In genomic region chr4:1318046-1318375, GRCh38 we compare ENCODE assay signal across 1 cellular context.
TF ChIP-seq lines count a peak whose summit lies in the region.

No MANE protein-coding gene starts in this region.

TF ChIP-seq in SK-N-SH treated with all-trans-retinoic acid at 6 μM for 48 hours, 23 proteins besides CTCF, POLR2A, EP300 and RAD21 (continued from another document):
- TF ChIP-seq POU6F1 (CRISPR knock-in tag; IDR thresholded peaks at IDR 0.05; ENCODE audit: borderline replicate concordance, low read depth), result no peak
- no peak for TF ChIP-seq ZC3H10 (CRISPR knock-in tag; IDR thresholded peaks at IDR 0.05)
- no peak for TF ChIP-seq CREB5 (CRISPR knock-in tag; IDR thresholded peaks at IDR 0.05; ENCODE audit: low read depth)
- no peak for TF ChIP-seq GLIS3 (CRISPR knock-in tag; IDR thresholded peaks at IDR 0.05)
- no peak for TF ChIP-seq BACH2 (CRISPR knock-in tag; IDR thresholded peaks at IDR 0.05; ENCODE audit: borderline replicate concordance)
- no peak for TF ChIP-seq ZFP30 (CRISPR knock-in tag; IDR thresholded peaks at IDR 0.05)
TF ChIP-seq in SK-N-SH treated with all-trans-retinoic acid at 6 μM for 48 hours: peak in this region for 0.
